1 cellular context compared by ENCODE assay signal in genomic region chr12:84996759-84997158, GRCh38.
TF ChIP-seq lines count a peak whose summit lies in the region.

No MANE protein-coding gene starts in this region.

TF ChIP-seq in GM23338, 12 proteins besides CTCF, POLR2A, EP300 and RAD21 (continued from another document):
- TF ChIP-seq ZNF462 (CRISPR knock-in tag; IDR thresholded peaks at IDR 0.05) (no peak), REST (IDR thresholded peaks at IDR 0.05; ENCODE audit: unreplicated experiment) (no peak), POLR2AphosphoS5 (IDR thresholded peaks at IDR 0.05; ENCODE audit: low read depth) (no peak), EZH2 (IDR thresholded peaks at IDR 0.05; ENCODE audit: low read depth, unreplicated experiment) (no peak)
